22 cellular contexts compared by ENCODE assay signal in genomic region chr7:32155712-32156111, GRCh38.
DNase-seq lines count a peak whose midpoint lies in the region; ATAC-seq lines count a peak whose summit lies in the region.
"Had no signal": no experiment of that assay in that cellular context is flagged by ENCODE, and none has a peak within 500 bp of the region (broad histone marks: within the 10 kb centered on the region; RNA-seq: fewer than 3 reads in every experiment).

No MANE protein-coding gene starts in this region.

- WGBS in right cardiac atrium = 55% methylated on average over 2 of the region's 2 CpGs

- peak overlapping the region; percentile 80 for H3K27ac ChIP-seq in right cardiac atrium (ENCODE audit: low read length)
- H3K27ac ChIP-seq: 22Rv1, brain microvascular endothelial cell, esophagus squamous epithelium, ovary, SJCRH30, tibial artery had no signal

- intact Hi-C loops in right cardiac atrium (cut with DNase I) = loop anchor here in 3 of 4 donors (10.0 kb wide), 1 partner anchor 81 kb away; the partner anchor contains the start of gene PDE1C (in 3 of the 3)

- no peak overlapping the region for H3K4me3 ChIP-seq in right cardiac atrium (ENCODE audit: low read length)
- H3K4me3 ChIP-seq in skeletal muscle cell (ENCODE audit: low read depth, low read length) = no peak overlapping the region
- H3K4me3 ChIP-seq: esophagus squamous epithelium, ovary, SJCRH30, tibial artery had no signal

- ATAC-seq in right cardiac atrium (peak; percentile 35 to 47), HG02610 (IDR thresholded peaks at IDR 0.05; ENCODE audit: unreplicated experiment) (no peak), HG02870 (IDR thresholded peaks at IDR 0.05; ENCODE audit: unreplicated experiment) (no peak)
- ATAC-seq: natural killer cell; sciatic nerve; stimulated activated naive CD8-positive, alpha-beta T cell treated with anti-CD3 and anti-CD28 coated beads, Interleukin-15, amount 100 ng/mL, for 72 hours had no signal

- no peaks in the 10 kb centered on the region for H3K9me3 ChIP-seq in right cardiac atrium (ENCODE audit: control insufficient read depth, low read length)
- H3K9me3 ChIP-seq: esophagus squamous epithelium, ovary, SJCRH30, tibial artery had no signal

- DNase-seq in NCI-H82 (lab: John Stamatoyannopoulos, UW) = peak; percentile 13
- DNase-seq in NCI-H82 treated with DMSO at 0.1 percent for 48 hours (lab: John Stamatoyannopoulos, UW; ENCODE audit: unreplicated experiment) = no peak
- DNase-seq in amniotic epithelial cell (ENCODE audit: low read depth) = peak; percentile 35
- peak in 1 of 3 donors; percentile 41 for DNase-seq in right cardiac atrium
- peak; percentile 36 for DNase-seq in skeletal muscle cell (ENCODE audit: low read depth)
- no peak for DNase-seq in NOMO-1 treated with DMSO at 0.1 percent for 48 hours (lab: John Stamatoyannopoulos, UW; ENCODE audit: unreplicated experiment)
- DNase-seq: activated gamma-delta T cell; brain microvascular endothelial cell; CD4-positive, alpha-beta T cell; esophagus squamous epithelium; natural killer cell; NCI-H1417 treated with DMSO at 0.1 percent for 48 hours; NCI-H510A; NK-92 treated with Interleukin-12 subunit alpha and Interleukin-12 subunit beta, amount 100 ng/mL, for 24 hours; ovary; SJCRH30; stimulated activated naive CD8-positive, alpha-beta T cell treated with anti-CD3 and anti-CD28 coated beads, Interleukin-15, amount 100 ng/mL, for 72 hours; tibial artery had no signal

- no peaks in the 10 kb centered on the region for H3K27me3 ChIP-seq in right cardiac atrium (ENCODE audit: control insufficient read depth, insufficient read depth)
- H3K27me3 ChIP-seq: brain microvascular endothelial cell, esophagus squamous epithelium, ovary, tibial artery had no signal

- H3K4me1 ChIP-seq in right cardiac atrium (ENCODE audit: control insufficient read depth, insufficient read depth, low read length) = peaks cover 3% of the 10 kb centered on the region
- H3K4me1 ChIP-seq: SJCRH30 had no signal

Comparison
In these comparisons a context has a peak if more than half of its experiments do, and no peak if none do; other contexts are left out.
1. DNase-seq: peak in NCI-H82 (single experiment), amniotic epithelial cell (single experiment) and skeletal muscle cell (single experiment); none in NCI-H82 treated with DMSO at 0.1 percent for 48 hours (single experiment) and NOMO-1 treated with DMSO at 0.1 percent for 48 hours (single experiment).
2. ATAC-seq: peak in right cardiac atrium (2 of 2); none in HG02610 (single experiment) and HG02870 (single experiment).